8 cellular contexts compared by ENCODE assay signal in genomic region chr2:176001281-176001902, GRCh38. TPM values are rescaled to one million over a fixed set of nuclear protein-coding genes. Genes with fewer than 3 reads are reported as not detected.
DNase-seq lines count a peak whose midpoint lies in the region; ATAC-seq, FAIRE-seq and TF ChIP-seq lines count a peak whose summit lies in the region.

No MANE protein-coding gene starts in this region.

- peak overlapping the region; percentile 71 for H4K91ac ChIP-seq in trophoblast cell (ENCODE audit: low read depth, low read length)

- TF ChIP-seq CTCF in uterus (IDR thresholded peaks at IDR 0.05): no peak

- H3K23ac ChIP-seq in trophoblast cell (ENCODE audit: low read length): peak overlapping the region; percentile 94

- no peak overlapping the region for H3K4ac ChIP-seq in trophoblast cell (ENCODE audit: low read depth, low read length)

- H3K4me3 ChIP-seq in trophoblast cell (ENCODE audit: low read depth, low read length) (peak overlapping the region; percentile 84), uterus (peak overlapping the region; percentile 67 to 85)

- H3K4me2 ChIP-seq in trophoblast cell (ENCODE audit: low read length): peak overlapping the region; percentile 81

- H3K79me1 ChIP-seq in trophoblast cell (ENCODE audit: low read length): peaks cover 12% of the 10 kb centered on the region

- peak overlapping the region; percentile 77 for H4K8ac ChIP-seq in trophoblast cell (ENCODE audit: low read depth, low read length)

- peak overlapping the region; percentile 6 for H2BK120ac ChIP-seq in trophoblast cell (ENCODE audit: insufficient read depth, low read length, poor library complexity)

- ATAC-seq in GM21423 (IDR thresholded peaks at IDR 0.05; ENCODE audit: unreplicated experiment) (peak; percentile 42), Right ventricle myocardium superior (ENCODE audit: poor library complexity) (peak; percentile 67)
- ATAC-seq in activated naive CD4-positive, alpha-beta T cell treated with anti-CD3 and anti-CD28 coated beads, Interleukin-2, amount 50 U/mL, for 72 hours: peak; percentile 43 to 52

- H3K9me3 ChIP-seq in trophoblast cell (ENCODE audit: insufficient read depth, low read depth, low read length) (no peaks in the 10 kb centered on the region), uterus (no peaks in the 10 kb centered on the region)

- no peak overlapping the region for H4K12ac ChIP-seq in trophoblast cell (ENCODE audit: low read depth, low read length)

- peaks cover 2% of the 10 kb centered on the region for H3K79me2 ChIP-seq in trophoblast cell (ENCODE audit: control insufficient read depth, insufficient read depth, low read length, poor library complexity)

- no peak overlapping the region for H2BK12ac ChIP-seq in trophoblast cell (ENCODE audit: low read length)

- FAIRE-seq in RCC 7860 (lab: Jason Lieb, UNC): no peak

- peaks cover 5 to 8% of the 10 kb centered on the region in 2 experiments for H3K4me1 ChIP-seq in trophoblast cell (ENCODE audit: control insufficient read depth in 1 of 2, insufficient read depth in 2 of 2, low read length in 2 of 2)
- H3K4me1 ChIP-seq in uterus: peaks cover 0 to 7% of the 10 kb centered on the region in 2 donors

- H3K9me3 Mint-ChIP-seq in activated naive CD4-positive, alpha-beta T cell treated with anti-CD3 and anti-CD28 coated beads, Interleukin-2, amount 50 U/mL, for 72 hours: no peaks in the 10 kb centered on the region

- H3K9ac ChIP-seq in trophoblast cell (ENCODE audit: low read length): peak overlapping the region; percentile 86

- H3K27ac Mint-ChIP-seq in activated naive CD4-positive, alpha-beta T cell treated with anti-CD3 and anti-CD28 coated beads, Interleukin-2, amount 50 U/mL, for 72 hours: peak overlapping the region; percentile 96 to 98

- H3K36me3 ChIP-seq in trophoblast cell (ENCODE audit: control insufficient read depth in 1 of 2, insufficient read depth in 2 of 2, low read length in 2 of 2) (no peaks in the 10 kb centered on the region), uterus (no peaks in the 10 kb centered on the region)

- H3K36me3 Mint-ChIP-seq in activated naive CD4-positive, alpha-beta T cell treated with anti-CD3 and anti-CD28 coated beads, Interleukin-2, amount 50 U/mL, for 72 hours: peaks cover 0 to 15% of the 10 kb centered on the region in 2 donors

- peak overlapping the region; percentile 82 for H2AFZ ChIP-seq in trophoblast cell (ENCODE audit: insufficient read depth, low read length, poor library complexity)

- TF ChIP-seq POLR2A in uterus (IDR thresholded peaks at IDR 0.05): no peak

- peak; percentile 54 for DNase-seq in DMS153 treated with DMSO at 0.1 percent for 48 hours (lab: John Stamatoyannopoulos, UW; ENCODE audit: unreplicated experiment)
- DNase-seq in HT-29 (ENCODE audit: low spot score): peak; percentile 70
- DNase-seq in RCC 7860 (ENCODE audit: low spot score): peak; percentile 17
- DNase-seq in activated naive CD4-positive, alpha-beta T cell treated with anti-CD3 and anti-CD28 coated beads, Interleukin-2, amount 50 U/mL, for 72 hours (ENCODE audit: low spot score in 2 of 2): peak; percentile 48 to 54
- peak; percentile 57 for DNase-seq in Right ventricle myocardium superior
- peak; percentile 37 to 62 for DNase-seq in trophoblast cell
- DNase-seq in uterus: peak in 1 of 2 donors; percentile 18

- peak overlapping the region; percentile 61 for H3K14ac ChIP-seq in trophoblast cell (ENCODE audit: low read length)

- H2BK5ac ChIP-seq in trophoblast cell (ENCODE audit: low read depth, low read length, poor library complexity): peak overlapping the region; percentile 84

- H3K27ac ChIP-seq in trophoblast cell (ENCODE audit: low read depth, low read length) (peak overlapping the region; percentile 73), uterus (peak overlapping the region; percentile 81 to 87)

- peak overlapping the region; percentile 73 for H3K18ac ChIP-seq in trophoblast cell (ENCODE audit: low read length)

- intact Hi-C loops in Right ventricle myocardium superior (cut with DNase I): no loop called here
- intact Hi-C loops in uterus (cut with DNase I; ENCODE audit: low total_unique reads): no loop called here

- H3K27me3 ChIP-seq in trophoblast cell (ENCODE audit: insufficient read depth, low read length): no peaks in the 10 kb centered on the region
- no peaks in the 10 kb centered on the region for H3K27me3 ChIP-seq in uterus

- no peak overlapping the region for H2AK5ac ChIP-seq in trophoblast cell (ENCODE audit: low read length)

- WGBS in trophoblast cell (ENCODE audit: extremely low coverage, insufficient coverage, insufficient read length): no CpG with 5 or more reads among the region's 21 CpGs

RNA-seq across cellular contexts. Expression of gene LNPK, which starts 0.7 kb away (rescaled TPM):
- total RNA-seq in HT-29 (2014; rRNA removed; shearing (Covaris generic)): 8.9 and 14.6 TPM in 2 replicates
- total RNA-seq in activated naive CD4-positive, alpha-beta T cell treated with anti-CD3 and anti-CD28 coated beads, Interleukin-2, amount 50 U/mL, for 72 hours: 10 to 100 TPM; 35.7 to 37.2 TPM
- total RNA-seq in Right ventricle myocardium superior (38.0 TPM), uterus (10 to 100 TPM in 2 of 4 donors, 1 to 10 TPM in 2; 5.1 to 66.4 (median 25.2) TPM)
- 19.0 and 19.2 TPM in 2 replicates for polyA plus RNA-seq in trophoblast cell (2013)
